ENCODE assay signal across 1 cellular context in the genomic region with DNA sequence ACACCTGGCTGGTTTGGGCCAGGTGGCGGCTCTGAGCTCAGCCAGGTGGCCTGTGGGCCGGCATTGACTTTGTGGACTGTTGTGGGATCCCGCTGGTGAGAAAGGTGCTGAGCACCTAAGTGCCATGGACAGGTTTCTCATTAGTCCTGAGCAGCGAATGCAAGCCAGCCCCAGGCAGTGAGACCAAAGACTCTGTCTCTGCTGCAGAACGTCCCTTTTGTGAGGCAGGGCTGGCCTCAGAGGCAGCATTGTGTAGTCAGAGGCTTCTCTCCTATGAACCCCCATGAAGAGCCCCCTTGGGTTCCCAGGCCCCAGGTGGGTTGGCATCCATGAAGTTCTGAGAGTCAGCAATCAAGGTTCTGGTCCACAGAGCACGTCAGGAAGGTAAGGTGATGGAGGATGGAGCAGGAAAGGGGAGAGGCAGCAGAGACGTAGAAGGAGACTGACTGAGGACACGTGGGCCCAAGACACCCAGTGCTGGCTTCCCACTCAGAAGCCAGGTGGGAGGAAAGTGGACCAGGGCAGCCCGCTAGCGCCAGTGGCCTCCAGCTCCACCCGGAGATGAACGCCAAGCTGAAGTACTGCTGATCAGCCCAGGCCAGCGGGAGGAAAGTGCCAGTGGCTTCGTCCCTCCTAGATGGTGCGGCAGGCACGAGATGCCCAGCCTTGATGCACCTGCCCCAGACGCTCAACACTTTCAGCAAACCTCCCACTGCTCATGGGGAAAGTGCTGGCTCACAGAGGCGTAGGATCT.
A peak's percentile ranks its signal among the peaks of the same experiment; 100 is the strongest.
TF ChIP-seq lines count a peak whose summit lies in the region.

No MANE protein-coding gene starts in this region.

TF ChIP-seq in K562, 482 proteins besides CTCF, POLR2A, EP300 and RAD21:
- TF ChIP-seq TFAM (CRISPR knock-in tag; conservative IDR thresholded peaks at IDR 0.05) (no peak), ZNF324 (CRISPR knock-in tag; IDR thresholded peaks at IDR 0.05) (no peak), CHD4 (IDR thresholded peaks at IDR 0.05; ENCODE audit: insufficient read depth, insufficient replicate concordance, low read depth, low read length, poor library complexity, severe bottlenecking) (no peak), POLR2G (IDR thresholded peaks at IDR 0.05; ENCODE audit: low read depth, low read length) (peak; percentile 25; the same call in 1 of the 2 replicates)
- TF ChIP-seq, protein P1, sequence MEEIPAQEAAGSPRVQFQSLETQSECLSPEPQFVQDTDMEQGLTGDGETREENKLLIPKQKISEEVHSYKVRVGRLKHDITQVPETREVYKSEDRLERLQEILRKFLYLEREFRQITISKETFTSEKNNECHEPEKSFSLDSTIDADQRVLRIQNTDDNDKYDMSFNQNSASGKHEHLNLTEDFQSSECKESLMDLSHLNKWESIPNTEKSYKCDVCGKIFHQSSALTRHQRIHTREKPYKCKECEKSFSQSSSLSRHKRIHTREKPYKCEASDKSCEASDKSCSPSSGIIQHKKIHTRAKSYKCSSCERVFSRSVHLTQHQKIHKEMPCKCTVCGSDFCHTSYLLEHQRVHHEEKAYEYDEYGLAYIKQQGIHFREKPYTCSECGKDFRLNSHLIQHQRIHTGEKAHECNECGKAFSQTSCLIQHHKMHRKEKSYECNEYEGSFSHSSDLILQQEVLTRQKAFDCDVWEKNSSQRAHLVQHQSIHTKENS (CRISPR knock-in tag; IDR thresholded peaks at IDR 0.05), result no peak
